Comparison of ENCODE assay signal across 1 cellular context in the genomic region with DNA sequence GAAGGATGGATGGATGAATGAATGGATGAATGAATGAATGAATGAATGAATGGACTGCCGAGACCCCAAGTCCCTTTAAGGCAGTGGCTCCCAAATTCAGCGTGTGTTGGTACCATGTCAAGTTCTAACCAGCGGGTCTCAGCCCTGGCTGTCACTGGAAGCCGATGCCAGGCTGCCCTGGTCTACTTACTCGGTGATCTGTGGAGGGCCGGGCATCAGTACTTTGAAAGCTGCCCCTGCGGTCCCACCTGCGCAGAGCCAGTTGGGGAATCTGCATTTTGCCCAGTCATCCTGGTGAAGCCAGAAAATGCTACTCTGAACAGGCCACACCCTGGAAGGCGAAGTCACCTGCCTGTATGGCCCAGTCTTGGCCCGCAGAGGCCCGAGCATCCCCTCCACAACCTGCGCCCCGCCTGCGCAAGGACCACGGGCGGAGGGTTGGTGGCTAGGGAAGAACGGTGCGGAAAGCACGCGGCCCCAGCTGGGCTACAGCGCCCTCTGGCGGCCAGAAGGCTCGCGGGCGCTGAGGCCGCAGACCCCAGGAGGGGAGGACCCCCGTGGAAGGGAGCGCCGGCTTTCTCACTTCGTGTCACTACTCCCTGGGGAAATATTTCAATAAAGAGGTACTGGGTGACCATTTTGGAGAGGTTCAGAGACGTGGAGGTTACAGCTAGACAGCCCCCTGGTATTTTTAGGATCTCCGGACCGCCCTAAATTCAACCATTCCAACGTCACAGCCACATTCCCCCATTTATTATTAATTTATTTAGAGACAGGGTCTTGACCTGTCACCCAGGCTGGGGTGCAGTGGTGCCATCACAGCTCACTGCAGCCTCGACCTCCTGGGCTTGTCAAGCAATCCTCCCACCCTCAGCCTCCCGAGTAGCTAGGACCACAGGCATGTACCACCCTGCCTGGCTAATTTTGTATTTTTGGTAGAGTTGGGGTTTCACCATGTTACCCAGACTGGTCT.
TF ChIP-seq lines count a peak whose summit lies in the region.

No MANE protein-coding gene starts in this region.

TF ChIP-seq in HepG2, 621 proteins besides CTCF, POLR2A, EP300 and RAD21 (continues in another document):
- TF ChIP-seq GZF1 (CRISPR knock-in tag; IDR thresholded peaks at IDR 0.05) (no peak), MAFG (CRISPR knock-in tag; IDR thresholded peaks at IDR 0.05) (no peak), SSRP1 (CRISPR knock-in tag; IDR thresholded peaks at IDR 0.05) (no peak), POLR2AphosphoS5 (IDR thresholded peaks at IDR 0.05; ENCODE audit: low read depth, low read length) (no peak), ARNT (IDR thresholded peaks at IDR 0.05) (no peak), NFIC (IDR thresholded peaks at IDR 0.05; ENCODE audit: low read length) (no peak), ZNF775 (CRISPR knock-in tag; IDR thresholded peaks at IDR 0.05; ENCODE audit: borderline replicate concordance) (no peak), ZBTB21 (CRISPR knock-in tag; IDR thresholded peaks at IDR 0.05) (no peak), ZBTB40 (IDR thresholded peaks at IDR 0.05) (no peak), ZBTB40 (CRISPR knock-in tag; IDR thresholded peaks at IDR 0.05) (no peak), ZBTB25 (CRISPR knock-in tag; IDR thresholded peaks at IDR 0.05) (peak; percentile 54; the same call in 1 of the 2 replicates), MED1 (CRISPR knock-in tag; IDR thresholded peaks at IDR 0.05) (no peak), ELF1 (CRISPR knock-in tag; IDR thresholded peaks at IDR 0.05) (no peak), FOXJ3 (CRISPR knock-in tag; IDR thresholded peaks at IDR 0.05; ENCODE audit: borderline replicate concordance) (no peak), U2AF1 (optimal IDR thresholded peaks at IDR 0.05; ENCODE audit: low read depth, low read length) (no peak), MAZ (IDR thresholded peaks at IDR 0.05; ENCODE audit: borderline replicate concordance, low read depth, low read length) (0 out of 2 replicates have a peak, but pooled peaks have one; percentile 11), MAZ (CRISPR knock-in tag; IDR thresholded peaks at IDR 0.05; ENCODE audit: low read depth) (0 out of 2 replicates have a peak, but pooled peaks have one; percentile 58), HBP1 (CRISPR knock-in tag; IDR thresholded peaks at IDR 0.05; ENCODE audit: low read depth) (no peak), ZBTB39 (CRISPR knock-in tag; IDR thresholded peaks at IDR 0.05) (no peak), SP5 (CRISPR knock-in tag; IDR thresholded peaks at IDR 0.05; ENCODE audit: borderline replicate concordance, low read depth) (no peak), RBFOX2 (IDR thresholded peaks at IDR 0.05; ENCODE audit: low read depth, low read length) (no peak), TRIM24 (CRISPR knock-in tag; IDR thresholded peaks at IDR 0.05) (no peak), RAD51 (IDR thresholded peaks at IDR 0.05; ENCODE audit: borderline replicate concordance) (no peak), ZXDC (CRISPR knock-in tag; IDR thresholded peaks at IDR 0.05) (no peak), ZNF34 (CRISPR knock-in tag; IDR thresholded peaks at IDR 0.05; ENCODE audit: borderline replicate concordance) (no peak), NAIF1 (CRISPR knock-in tag; IDR thresholded peaks at IDR 0.05; ENCODE audit: borderline replicate concordance) (no peak), MIER3 (CRISPR knock-in tag; IDR thresholded peaks at IDR 0.05; ENCODE audit: borderline replicate concordance) (no peak), RARG (CRISPR knock-in tag; IDR thresholded peaks at IDR 0.05; ENCODE audit: low read depth) (no peak), ATM (IDR thresholded peaks at IDR 0.05; ENCODE audit: borderline replicate concordance) (no peak), PHF20 (CRISPR knock-in tag; IDR thresholded peaks at IDR 0.05) (no peak), HOXA7 (CRISPR knock-in tag; IDR thresholded peaks at IDR 0.05) (no peak), RXRA (CRISPR knock-in tag; IDR thresholded peaks at IDR 0.05) (0 out of 2 replicates have a peak, but pooled peaks have one; percentile 15), BRCA1 (CRISPR knock-in tag; IDR thresholded peaks at IDR 0.05) (no peak), ZNF460 (CRISPR knock-in tag; IDR thresholded peaks at IDR 0.05; ENCODE audit: borderline replicate concordance) (no peak), SRSF9 (IDR thresholded peaks at IDR 0.05; ENCODE audit: borderline replicate concordance, insufficient read depth, low read depth, low read length, poor library complexity, severe bottlenecking) (no peak), HDAC1 (CRISPR knock-in tag; IDR thresholded peaks at IDR 0.05) (no peak), NFRKB (IDR thresholded peaks at IDR 0.05) (no peak), ZNF20 (CRISPR knock-in tag; IDR thresholded peaks at IDR 0.05) (no peak), ZNF777 (CRISPR knock-in tag; IDR thresholded peaks at IDR 0.05) (no peak), CCDC6 (CRISPR knock-in tag; IDR thresholded peaks at IDR 0.05) (no peak)
- TF ChIP-seq, protein P1, sequence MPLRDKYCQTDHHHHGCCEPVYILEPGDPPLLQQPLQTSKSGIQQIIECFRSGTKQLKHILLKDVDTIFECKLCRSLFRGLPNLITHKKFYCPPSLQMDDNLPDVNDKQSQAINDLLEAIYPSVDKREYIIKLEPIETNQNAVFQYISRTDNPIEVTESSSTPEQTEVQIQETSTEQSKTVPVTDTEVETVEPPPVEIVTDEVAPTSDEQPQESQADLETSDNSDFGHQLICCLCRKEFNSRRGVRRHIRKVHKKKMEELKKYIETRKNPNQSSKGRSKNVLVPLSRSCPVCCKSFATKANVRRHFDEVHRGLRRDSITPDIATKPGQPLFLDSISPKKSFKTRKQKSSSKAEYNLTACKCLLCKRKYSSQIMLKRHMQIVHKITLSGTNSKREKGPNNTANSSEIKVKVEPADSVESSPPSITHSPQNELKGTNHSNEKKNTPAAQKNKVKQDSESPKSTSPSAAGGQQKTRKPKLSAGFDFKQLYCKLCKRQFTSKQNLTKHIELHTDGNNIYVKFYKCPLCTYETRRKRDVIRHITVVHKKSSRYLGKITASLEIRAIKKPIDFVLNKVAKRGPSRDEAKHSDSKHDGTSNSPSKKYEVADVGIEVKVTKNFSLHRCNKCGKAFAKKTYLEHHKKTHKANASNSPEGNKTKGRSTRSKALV (CRISPR knock-in tag; IDR thresholded peaks at IDR 0.05), result no peak
